ENCODE assay signal across 9 cellular contexts in the genomic region with DNA sequence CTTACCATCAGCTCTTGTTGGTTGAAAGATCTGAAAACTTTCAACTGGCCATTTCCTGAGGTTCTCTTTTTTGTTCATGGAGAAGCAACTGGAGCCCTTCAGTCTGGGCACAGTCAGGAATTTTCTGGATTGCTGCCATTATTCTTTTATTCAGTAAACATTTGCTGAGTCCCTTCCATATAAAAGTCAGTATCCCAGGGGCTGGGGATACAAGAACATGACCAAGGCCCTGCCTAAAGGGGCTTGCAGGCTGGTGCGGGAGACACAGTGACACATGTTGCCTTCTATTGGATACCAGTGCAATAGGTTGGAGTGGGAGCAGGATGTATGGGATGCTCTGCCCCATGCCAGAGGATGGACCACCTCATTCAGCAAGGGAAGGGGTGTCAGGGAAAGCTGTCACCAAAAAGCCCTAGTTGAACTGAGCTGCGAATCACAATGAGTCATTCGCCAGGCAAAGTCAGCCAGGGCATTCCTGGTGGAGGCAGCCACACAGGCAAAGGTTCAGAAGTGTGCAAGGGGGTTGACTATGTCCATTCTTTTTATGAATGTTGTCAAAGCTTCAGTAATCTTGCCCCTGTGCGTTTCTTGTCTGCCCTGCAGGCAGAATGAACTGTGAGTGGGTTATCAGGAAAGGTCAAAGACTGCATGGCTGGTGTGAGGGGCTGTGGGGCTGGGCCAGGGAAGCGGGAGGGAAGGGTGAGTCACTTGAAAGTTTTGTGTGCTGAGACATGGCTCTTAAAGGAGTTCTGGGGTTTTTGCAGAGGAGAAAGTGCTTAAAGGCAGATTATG.
DNase-seq lines count a peak whose midpoint lies in the region; ATAC-seq and TF ChIP-seq lines count a peak whose summit lies in the region.
"Had no signal": no experiment of that assay in that cellular context is flagged by ENCODE, and none has a peak within 500 bp of the region (broad histone marks: within the 10 kb centered on the region; RNA-seq: fewer than 3 reads in every experiment).

No MANE protein-coding gene starts in this region.

- H3K27me3 ChIP-seq in MG63, result no peaks in the 10 kb centered on the region
- no peaks in the 10 kb centered on the region for H3K27me3 ChIP-seq in body of pancreas

- no peak for TF ChIP-seq CTCF in mucosa of descending colon (IDR thresholded peaks at IDR 0.05)
- TF ChIP-seq CTCF in body of pancreas (IDR thresholded peaks at IDR 0.05), result no peak

- intact Hi-C loops in mucosa of descending colon (cut with DNase I, micrococcal nuclease) (no loop called here), body of pancreas (cut with DNase I) (no loop called here)

- no peak overlapping the region for H3K4me3 ChIP-seq in MG63
- no peak overlapping the region for H3K4me3 ChIP-seq in mucosa of descending colon
- no peak overlapping the region for H3K4me3 ChIP-seq in body of pancreas

- 84 to 88% methylated on average over 5 of the region's 5 CpGs for WGBS in body of pancreas, 2 donors

- TF ChIP-seq POLR2A in body of pancreas (IDR thresholded peaks at IDR 0.05), result no peak

- DNase-seq in COR-L47 (lab: John Stamatoyannopoulos, UW) (peak; percentile 7), MG63 (peak; percentile 87), dermis blood vessel endothelial cell (peak; percentile 81), mucosa of descending colon (no peak), COLO668 (lab: John Stamatoyannopoulos, UW; ENCODE audit: unreplicated experiment) (no peak), body of pancreas (no peak), GDM1 (lab: John Stamatoyannopoulos, UW) (no peak)
- DNase-seq: hypothalamus had no signal

- no peaks in the 10 kb centered on the region for H3K36me3 ChIP-seq in MG63
- H3K36me3 ChIP-seq in mucosa of descending colon (ENCODE audit: low read depth), result no peaks in the 10 kb centered on the region
- H3K36me3 ChIP-seq in body of pancreas (replicated peaks in 1 of 2; ENCODE audit: insufficient read depth in 1 of 2, low read depth in 2 of 2), result no peaks in the 10 kb centered on the region

- H3K4me1 ChIP-seq in mucosa of descending colon (ENCODE audit: low read depth), result no peaks in the 10 kb centered on the region
- H3K4me1 ChIP-seq in body of pancreas, result no peaks in the 10 kb centered on the region

- ATAC-seq in mucosa of descending colon (peak; percentile 25), HG03045 (IDR thresholded peaks at IDR 0.05; ENCODE audit: unreplicated experiment) (no peak), body of pancreas (no peak)

- H3K27ac ChIP-seq in body of pancreas, result no peak overlapping the region

- no peaks in the 10 kb centered on the region for H3K9me3 ChIP-seq in MG63
- no peaks in the 10 kb centered on the region for H3K9me3 ChIP-seq in mucosa of descending colon
- no peaks in the 10 kb centered on the region for H3K9me3 ChIP-seq in body of pancreas

Comparison
In these comparisons a context has a peak if more than half of its experiments do, and no peak if none do; other contexts are left out.
1. DNase-seq: peak in COR-L47 (single experiment), MG63 (single experiment) and dermis blood vessel endothelial cell (single experiment); none in mucosa of descending colon (0 of 3), COLO668 (single experiment), body of pancreas (0 of 4) and GDM1 (single experiment).